ENCODE assay signal across 1 cellular context in genomic region chr2:198004173-198004572, GRCh38.
TF ChIP-seq lines count a peak whose summit lies in the region.

No MANE protein-coding gene starts in this region.

TF ChIP-seq in GM12878, 131 proteins besides CTCF, POLR2A, EP300 and RAD21:
- no peak for TF ChIP-seq MEF2B (IDR thresholded peaks at IDR 0.05; ENCODE audit: partially characterized antibody, poor library complexity, severe bottlenecking)
- peak; percentile 13; the same call in 1 of the 2 replicates for TF ChIP-seq JUNB (IDR thresholded peaks at IDR 0.05)
- no peak for TF ChIP-seq SMARCA5 (IDR thresholded peaks at IDR 0.05)
- no peak for TF ChIP-seq TCF3 (IDR thresholded peaks at IDR 0.05; ENCODE audit: borderline replicate concordance, insufficient read depth, low read depth, low read length)
- TF ChIP-seq ZBTB4 (CRISPR knock-in tag; IDR thresholded peaks at IDR 0.05), result 0 out of 2 replicates have a peak, but pooled peaks have one; percentile 33
- no peak for TF ChIP-seq HSF1 (IDR thresholded peaks at IDR 0.05; ENCODE audit: low read depth, low read length)
